ENCODE assay signal across 20 cellular contexts in the genomic region with DNA sequence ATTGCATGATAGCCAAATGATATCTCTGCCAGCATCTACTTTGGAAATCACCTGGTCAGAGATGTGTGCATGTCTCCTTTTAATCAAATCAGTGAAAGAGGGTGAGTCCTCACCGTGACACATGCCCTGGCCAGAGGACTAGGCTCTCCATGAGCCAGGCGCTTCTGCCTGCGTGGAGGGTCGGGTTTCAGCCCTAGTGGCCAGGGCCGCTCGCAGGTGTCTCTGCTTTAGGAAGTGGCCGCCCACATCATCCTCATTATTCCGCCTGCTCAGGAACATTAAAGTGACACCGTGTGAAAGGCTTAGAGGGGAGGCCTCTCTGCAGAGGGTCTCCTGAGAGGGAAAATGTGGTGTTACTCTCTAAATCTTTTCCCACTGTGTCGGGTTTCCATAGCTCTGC.
"Had no signal": no experiment of that assay in that cellular context is flagged by ENCODE, and none has a peak within 500 bp of the region (broad histone marks: within the 10 kb centered on the region; RNA-seq: fewer than 3 reads in every experiment).

No MANE protein-coding gene starts in this region.

- DNase-seq: activated CD4-positive, alpha-beta T cell treated with anti-CD3 and anti-CD28 coated beads, Interleukin-2, amount 50 U/mL, for 1 hour; activated CD8-positive, alpha-beta T cell treated with anti-CD3 and anti-CD28 coated beads, Interleukin-2, amount 10 ng/mL, durations not matched to agents 7 days and 5 days; activated T-cell treated with anti-CD3 and anti-CD28 coated beads, Interleukin-2, amount 50 U/mL, for 1 hour; aorta; effector CD8-positive, alpha-beta T cell; foreskin keratinocyte; nucleus accumbens; sigmoid colon; stimulated activated CD4-positive, alpha-beta T cell treated with anti-CD3 and anti-CD28 coated beads, Interleukin-15, amount 100 ng/mL, for 24 hours; stimulated activated CD4-positive, alpha-beta T cell treated with anti-CD3 and anti-CD28 coated beads, Interleukin-2, amount 100 ng/mL, for 48 hours; stimulated activated CD8-positive, alpha-beta memory T cell treated with anti-CD3 and anti-CD28 coated beads, Interleukin-4, amount 100 ng/mL, for 48 hours; stimulated activated naive B cell treated with anti-CD40 and anti-IgM and Interleukin-4, amounts not matched to agents 10 μg/mL and 1 μg/mL and 100 μg/mL, for 72 hours had no signal

- H3K4me1 ChIP-seq: parathyroid adenoma, sigmoid colon had no signal

- H3K27ac ChIP-seq: foreskin keratinocyte, parathyroid adenoma, sigmoid colon had no signal

- ATAC-seq: activated CD4-positive, CD25-positive, alpha-beta regulatory T cell treated with anti-CD3 and anti-CD28 coated beads, Interleukin-2, amount 50 U/mL, for 24 hours; activated CD8-positive, alpha-beta T cell treated with anti-CD3 and anti-CD28 coated beads, Interleukin-2, amount 10 ng/mL, durations not matched to agents 7 days and 5 days; activated naive CD4-positive, alpha-beta T cell treated with anti-CD3 and anti-CD28 coated beads, Interleukin-2, amount 50 U/mL, for 72 hours; foreskin keratinocyte; stimulated activated naive B cell treated with anti-CD40 and anti-IgM and Interleukin-4, amounts not matched to agents 10 μg/mL and 1 μg/mL and 100 μg/mL, for 72 hours had no signal

- H3K4me3 Mint-ChIP-seq: activated CD8-positive, alpha-beta T cell treated with anti-CD3 and anti-CD28 coated beads, Interleukin-2, amount 10 ng/mL, durations not matched to agents 7 days and 5 days; dendritic cell treated with granulocyte-macrophage colony-stimulating factor and Interleukin-4, amounts not matched to agents 40 ng/mL and 50 ng/mL, for 4 days; nephron; stimulated activated naive B cell treated with anti-CD40 and anti-IgM and Interleukin-4, amounts not matched to agents 10 μg/mL and 1 μg/mL and 100 μg/mL, for 72 hours; type B pancreatic cell had no signal

- H3K27me3 ChIP-seq: foreskin keratinocyte had no signal

- H3K4me2 ChIP-seq: smooth muscle cell had no signal

- H3K36me3 ChIP-seq: sigmoid colon had no signal

- H3K9ac ChIP-seq: parathyroid adenoma had no signal

- H3K27ac Mint-ChIP-seq: activated CD8-positive, alpha-beta T cell treated with anti-CD3 and anti-CD28 coated beads, Interleukin-2, amount 10 ng/mL, durations not matched to agents 7 days and 5 days; activated naive CD4-positive, alpha-beta T cell treated with anti-CD3 and anti-CD28 coated beads, Interleukin-2, amount 50 U/mL, for 72 hours; dendritic cell treated with granulocyte-macrophage colony-stimulating factor and Interleukin-4, amounts not matched to agents 40 ng/mL and 50 ng/mL, for 4 days; stimulated activated naive B cell treated with anti-CD40 and anti-IgM and Interleukin-4, amounts not matched to agents 10 μg/mL and 1 μg/mL and 100 μg/mL, for 72 hours; type B pancreatic cell had no signal

- H2AFZ ChIP-seq: parathyroid adenoma had no signal

- H3K4me3 ChIP-seq: sigmoid colon, smooth muscle cell had no signal

- H3K79me2 ChIP-seq: parathyroid adenoma had no signal

- H3K36me3 Mint-ChIP-seq: activated naive CD4-positive, alpha-beta T cell treated with anti-CD3 and anti-CD28 coated beads, Interleukin-2, amount 50 U/mL, for 72 hours; brain; type B pancreatic cell had no signal
